28 cellular contexts compared by ENCODE assay signal in the genomic region with DNA sequence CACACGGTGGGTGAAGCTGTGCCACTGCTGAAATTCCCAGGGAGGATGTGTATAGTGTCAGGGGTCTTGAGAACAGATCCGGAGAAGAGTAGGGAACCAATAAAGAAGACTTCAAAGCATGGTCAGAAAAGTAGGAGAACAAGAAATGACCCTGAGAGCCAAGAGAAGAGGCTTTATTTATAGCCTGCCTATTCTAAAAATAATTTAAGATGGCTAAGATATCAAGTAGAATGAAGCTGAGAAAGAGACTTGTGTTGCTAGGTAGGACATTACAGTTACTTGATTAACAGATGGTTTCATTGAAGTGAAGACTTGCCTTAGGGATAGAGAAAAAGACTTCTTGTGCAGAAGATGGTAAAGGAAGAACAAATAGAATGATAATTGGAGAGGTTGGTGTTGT.
"Had no signal": no experiment of that assay in that cellular context is flagged by ENCODE, and none has a peak within 500 bp of the region (broad histone marks: within the 10 kb centered on the region; RNA-seq: fewer than 3 reads in every experiment).

No MANE protein-coding gene starts in this region.

- H3K4me1 ChIP-seq: lower lobe of right lung, parathyroid adenoma, right lobe of liver, testis had no signal

- DNase-seq: hypothalamus; immature natural killer cell; kidney; left colon; left lung; lower lobe of right lung; mammary epithelial cell; mesenchymal stem cell; naive thymus-derived CD8-positive, alpha-beta T cell; occipital lobe; right lobe of liver; stimulated activated CD4-positive, alpha-beta T cell treated with anti-CD3 and anti-CD28 coated beads, Interleukin-12 subunit alpha, Interleukin-12 subunit beta, amount 100 ng/mL, for 4 hours; stimulated activated CD4-positive, alpha-beta T cell treated with anti-CD3 and anti-CD28 coated beads, Interleukin-15, amount 100 ng/mL, for 24 hours; stimulated activated CD4-positive, alpha-beta T cell treated with anti-CD3 and anti-CD28 coated beads, Interleukin-2, amount 100 ng/mL, for 24 hours; stimulated activated CD4-positive, alpha-beta T cell treated with anti-CD3 and anti-CD28 coated beads, Interleukin-4, amount 100 ng/mL, for 1 hour; stimulated activated naive B cell treated with anti-CD40 and anti-IgM and Interleukin-4, amounts not matched to agents 10 μg/mL and 1 μg/mL and 100 μg/mL, for 72 hours; stimulated activated naive CD8-positive, alpha-beta T cell treated with anti-CD3 and anti-CD28 coated beads, Interleukin-15, Interleukin-2, amounts not matched to agents 100 U/mL and 50 U/mL, for 24 hours; stomach; testis; thyroid gland; transverse colon; upper lobe of left lung had no signal

- H3K27ac Mint-ChIP-seq: immature natural killer cell; nephron; stimulated activated naive B cell treated with anti-CD40 and anti-IgM and Interleukin-4, amounts not matched to agents 10 μg/mL and 1 μg/mL and 100 μg/mL, for 72 hours had no signal

- H3K4me3 Mint-ChIP-seq: immature natural killer cell; nephron; neural crest cell; stimulated activated naive B cell treated with anti-CD40 and anti-IgM and Interleukin-4, amounts not matched to agents 10 μg/mL and 1 μg/mL and 100 μg/mL, for 72 hours had no signal

- H3K27ac ChIP-seq: left lung, lower lobe of right lung, parathyroid adenoma, right atrium auricular region, right lobe of liver, skin epidermis, stomach, testis, thyroid gland, transverse colon, upper lobe of left lung, vagina had no signal

- H3K36me3 ChIP-seq: lower lobe of right lung, right lobe of liver, thyroid gland, upper lobe of left lung had no signal

- H3K27me3 Mint-ChIP-seq: naive thymus-derived CD8-positive, alpha-beta T cell; stimulated activated naive B cell treated with anti-CD40 and anti-IgM and Interleukin-4, amounts not matched to agents 10 μg/mL and 1 μg/mL and 100 μg/mL, for 72 hours had no signal

- ATAC-seq: left colon; left lung; lower lobe of right lung; naive thymus-derived CD8-positive, alpha-beta T cell; right lobe of liver; stimulated activated naive B cell treated with anti-CD40 and anti-IgM and Interleukin-4, amounts not matched to agents 10 μg/mL and 1 μg/mL and 100 μg/mL, for 72 hours; stimulated activated naive CD8-positive, alpha-beta T cell treated with anti-CD3 and anti-CD28 coated beads, Interleukin-15, Interleukin-2, amounts not matched to agents 100 U/mL and 50 U/mL, for 24 hours had no signal

- H3K27me3 ChIP-seq: left lung, right atrium auricular region, right lobe of liver, stomach, testis, thyroid gland, transverse colon, upper lobe of left lung, vagina had no signal

- H3K4me1 Mint-ChIP-seq: nephron had no signal

- H3K9me3 ChIP-seq: right lobe of liver, testis, thyroid gland, transverse colon, upper lobe of left lung, vagina had no signal

- H3K4me3 ChIP-seq: left lung, lower lobe of right lung, right atrium auricular region, right lobe of liver, skin epidermis, stomach, testis, thyroid gland, transverse colon, upper lobe of left lung, vagina had no signal
